ENCODE assay signal across 8 cellular contexts in the genomic region with DNA sequence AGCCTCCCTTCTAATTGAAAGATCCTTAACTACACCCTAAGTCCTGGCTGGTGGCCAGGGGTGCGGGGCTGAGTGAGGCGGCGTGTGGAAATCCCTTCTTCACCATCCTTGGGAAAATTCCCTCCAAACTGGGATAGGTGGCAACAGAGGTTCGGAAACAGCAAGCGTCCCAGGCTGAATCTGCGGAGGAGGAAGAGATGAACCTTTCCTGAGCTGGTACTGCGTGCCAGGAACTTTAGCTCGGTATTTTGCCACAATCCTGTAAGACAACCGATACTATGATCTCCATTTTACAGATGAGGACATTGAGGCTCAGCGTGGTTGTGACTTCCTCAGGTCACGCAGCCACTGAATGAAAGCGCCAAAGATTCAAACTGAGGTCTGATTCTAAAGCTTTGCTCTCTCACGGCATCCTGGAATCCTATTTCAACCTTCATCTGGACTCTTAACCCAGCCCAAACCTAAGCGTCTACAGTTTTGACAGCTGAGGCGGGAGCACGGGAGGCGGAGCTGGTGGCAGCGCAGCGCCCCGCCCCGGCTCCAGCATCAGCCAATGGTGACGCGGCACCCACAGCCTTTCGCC. TPM values are rescaled to one million over a fixed set of nuclear protein-coding genes. Genes with fewer than 3 reads are reported as not detected.
DNase-seq lines count a peak whose midpoint lies in the region; ATAC-seq, FAIRE-seq and TF ChIP-seq lines count a peak whose summit lies in the region.

No MANE protein-coding gene starts in this region.

- intact Hi-C loops in K562 (cut with micrococcal nuclease) (no loop called here), lower leg skin (cut with DNase I; ENCODE audit: low total_unique reads) (no loop called here), upper lobe of right lung (cut with DNase I) (no loop called here)

- TF ChIP-seq CTCF in K562 (IDR thresholded peaks at IDR 0.05 in 2 of 3, conservative IDR thresholded peaks at IDR 0.05 in 1 of 3; ENCODE audit: insufficient read depth in 2 of 3, low read depth in 1 of 3, low read length in 3 of 3) (no peak), lower leg skin (IDR thresholded peaks at IDR 0.05) (no peak), upper lobe of right lung (IDR thresholded peaks at IDR 0.05) (no peak)

- H2AFZ ChIP-seq in K562 (ENCODE audit: low read depth, low read length) = peak overlapping the region; percentile 98

- H3K4me3 ChIP-seq in K562 (peak overlapping the region; percentile 40), lower leg skin (ENCODE audit: low read depth, poor library complexity, severe bottlenecking) (no peak overlapping the region), upper lobe of right lung (peak overlapping the region; percentile 85)

- no peak for TF ChIP-seq EP300 in K562 (IDR thresholded peaks at IDR 0.05; ENCODE audit: low read length)

- POLR2A ChIA-PET in K562 (lab: Yijun Ruan, JAX) = interaction anchor here (0.6 kb wide), 1 partner anchor 43 kb away, joined by 4 read pairs; no protein-coding TSS in a partner anchor

- H3K27ac ChIP-seq in K562 (ENCODE audit: extremely low read depth, low read depth, low read length) (no peak overlapping the region), upper lobe of right lung (peak overlapping the region; percentile 80)

- no peaks in the 10 kb centered on the region for H3K9me1 ChIP-seq in K562 (ENCODE audit: control insufficient read depth, insufficient read depth, low read length)

- CTCF ChIA-PET in K562 (lab: Yijun Ruan, JAX; ENCODE audit: low intra/inter-chr PET ratio) = no interaction called here

- peak; percentile 3 for ATAC-seq in HG03045 (IDR thresholded peaks at IDR 0.05; ENCODE audit: unreplicated experiment)
- no peak for ATAC-seq in K562
- no peak for ATAC-seq in upper lobe of right lung

- H3K36me3 ChIP-seq in K562 (ENCODE audit: control insufficient read depth, insufficient read depth, low read length) (no peaks in the 10 kb centered on the region), upper lobe of right lung (peaks cover 5% of the 10 kb centered on the region)

- H3K9ac ChIP-seq in K562 (ENCODE audit: insufficient read depth in 1 of 2, low read depth in 2 of 2, low read length in 2 of 2) = peak overlapping the region; percentile 45 to 79; a peak in 2 of 4 replicates

- in situ Hi-C loops in K562 (cut with MboI) = no loop called here

- H3K4me2 ChIP-seq in K562 (ENCODE audit: insufficient read depth, low read length) = peak overlapping the region; percentile 89

- H3K27me3 ChIP-seq in K562 (ENCODE audit: control insufficient read depth in 2 of 2, insufficient read depth in 2 of 2, low read length in 2 of 2) (peaks cover 7 to 16% of the 10 kb centered on the region in 2 experiments; a peak in 3 of 5 replicates), upper lobe of right lung (no peaks in the 10 kb centered on the region)

- DNase-seq in ELR (ENCODE audit: low read depth) = peak; percentile 29
- no peak for DNase-seq in K562 (ENCODE audit: extremely low read depth in 1 of 4, low spot score in 3 of 4)
- DNase-seq in lower leg skin (ENCODE audit: low spot score in 2 of 2) = peak; percentile 37 to 87
- DNase-seq in upper lobe of right lung = peak; percentile 69
- DNase-seq in NCI-H2081 (lab: John Stamatoyannopoulos, UW) = no peak
- DNase-seq in activated CD8-positive, alpha-beta memory T cell treated with anti-CD3 and anti-CD28 coated beads, Interleukin-2, amount 50 U/mL, for 4 hours = no peak
- DNase-seq in GM12892 (ENCODE audit: insufficient read length) = no peak

- H3K9me3 ChIP-seq in K562 (replicated peaks; ENCODE audit: control insufficient read depth, insufficient read depth, low read depth, low read length) = no peaks in the 10 kb centered on the region
- H3K9me3 ChIP-seq in upper lobe of right lung = no peaks in the 10 kb centered on the region

- H3K4me1 ChIP-seq in K562 (replicated peaks in 1 of 2; ENCODE audit: control insufficient read depth in 2 of 2, insufficient read depth in 2 of 2, low read length in 2 of 2) (peaks cover 5 to 11% of the 10 kb centered on the region in 2 experiments; a peak in 3 of 5 replicates), upper lobe of right lung (peaks cover 17% of the 10 kb centered on the region)

- WGBS in K562 (ENCODE audit: insufficient coverage, low coverage, missing lambda C conversion rate) = 2% methylated on average over 23 of the region's 24 CpGs
- 0 to 5% methylated on average over 18 to 24 of the region's 24 CpGs for WGBS in lower leg skin, 2 donors

- no peak for TF ChIP-seq RAD21 in K562 (CRISPR knock-in tag; conservative IDR thresholded peaks at IDR 0.05 in 1 of 2, IDR thresholded peaks at IDR 0.05 in 1 of 2)

- H4K20me1 ChIP-seq in K562 (replicated peaks; ENCODE audit: control insufficient read depth, insufficient read depth, low read length) = no peaks in the 10 kb centered on the region; the same call in 1 of the 2 replicates

- BruUV-seq in K562 (replicated peaks; lab: Mats Ljungman, UMichigan) = no TSS peak

- no peak for FAIRE-seq in K562 (lab: Jason Lieb, UNC)
- FAIRE-seq in GM12892 (lab: Jason Lieb, UNC) = no peak

- TF ChIP-seq POLR2A in K562 (conservative IDR thresholded peaks at IDR 0.05) (no peak), lower leg skin (IDR thresholded peaks at IDR 0.05) (no peak), GM12892 (IDR thresholded peaks at IDR 0.05; ENCODE audit: low read depth, low read length) (no peak)

- H3K79me2 ChIP-seq in K562 (ENCODE audit: control insufficient read depth, insufficient read depth, low read length) = no peaks in the 10 kb centered on the region

TF ChIP-seq in K562, 482 proteins besides CTCF, POLR2A, EP300 and RAD21 (continues in another document):
- no peak for TF ChIP-seq RUNX1 (IDR thresholded peaks at IDR 0.05; ENCODE audit: low read depth)
- TF ChIP-seq MYBL2 (IDR thresholded peaks at IDR 0.05; ENCODE audit: low read depth) = no peak
- no peak for TF ChIP-seq MYBL2 (CRISPR knock-in tag; IDR thresholded peaks at IDR 0.05; ENCODE audit: borderline replicate concordance)
- TF ChIP-seq NR3C1 (CRISPR knock-in tag; IDR thresholded peaks at IDR 0.05) = no peak
- TF ChIP-seq TSC22D4 (tag; IDR thresholded peaks at IDR 0.05) = no peak
- TF ChIP-seq TCF7 (IDR thresholded peaks at IDR 0.05; ENCODE audit: borderline replicate concordance) = no peak
- no peak for TF ChIP-seq IFI16 (CRISPR knock-in tag; IDR thresholded peaks at IDR 0.05)
- no peak for TF ChIP-seq GATAD2A (IDR thresholded peaks at IDR 0.05)
- no peak for TF ChIP-seq ILF3 (IDR thresholded peaks at IDR 0.05; ENCODE audit: borderline replicate concordance)
- no peak for TF ChIP-seq ZNF830 (CRISPR knock-in tag; IDR thresholded peaks at IDR 0.05)
- no peak for TF ChIP-seq RBM22 (IDR thresholded peaks at IDR 0.05; ENCODE audit: low read depth, low read length, poor library complexity, severe bottlenecking)
- no peak for TF ChIP-seq HMG20B (CRISPR knock-in tag; IDR thresholded peaks at IDR 0.05)
- no peak for TF ChIP-seq CREB1 (IDR thresholded peaks at IDR 0.05)
- TF ChIP-seq CREB1 (CRISPR knock-in tag; IDR thresholded peaks at IDR 0.05) = no peak
- TF ChIP-seq BCOR (IDR thresholded peaks at IDR 0.05) = peak; percentile 91

RNA-seq across cellular contexts. Expression of a gene that starts 0.6 kb away (rescaled TPM):
- total RNA-seq in K562 (2011; cell fraction: chromatin; rRNA removed; ENCODE audit: low replicate concordance) = 8.0 and 30.7 TPM in 2 replicates
- 4.3 and 6.3 TPM in 2 replicates for total RNA-seq in K562 (2011; cell fraction: nucleolus; rRNA removed)
- 8.1 and 14.1 TPM in 2 replicates for total RNA-seq in K562 (2011; cell fraction: nucleoplasm; rRNA removed)
- total RNA-seq in K562 (2014; rRNA removed) (3.6 and 5.4 TPM in 2 replicates), K562 (2014; rRNA removed; fragmentation: Illumina TruSeq; extraction: Trizol) (6.8 and 7.6 TPM in 2 replicates), K562 (2015; rRNA removed; fragmentation: Illumina TruSeq; extraction: Trizol) (4.2 and 4.8 TPM in 2 replicates), K562 (2021) (6.2 and 6.4 TPM in 2 replicates), lower leg skin (10 to 100 TPM; 35.8 to 50.3 (median 41.8) TPM), upper lobe of right lung (48.3 TPM)
- polyA plus RNA-seq in K562 (2011; rRNA removed) (3.7 and 7.4 TPM in 2 replicates), K562 (2014; fragmentation: Illumina TruSeq; extraction: Trizol) (5.3 and 5.8 TPM in 2 replicates), K562 (2014; fragmentation: Nextera tagmentation; extraction: Ambion mirVana) (1 to 10 TPM; 4.3 to 5.2 TPM), K562 (2014; rRNA removed) (2.8 and 3.4 TPM in 2 replicates)
- 1.5 and 2.0 TPM in 2 replicates for polyA plus RNA-seq in K562 (2011; cell fraction: cytosol; rRNA removed)
- 4.9 and 6.5 TPM in 2 replicates for polyA plus RNA-seq in K562 (2011; cell fraction: nucleus; rRNA removed)
- 3.8 and 5.5 TPM in 2 replicates for polyA plus RNA-seq in K562 (2012)
- polyA minus RNA-seq in K562 (2011; rRNA and poly(A)+ RNA removed) = 9.5 and 9.9 TPM in 2 replicates
- polyA minus RNA-seq in K562 (2011; cell fraction: cytosol; rRNA and poly(A)+ RNA removed) = 2.3 and 3.8 TPM in 2 replicates
- polyA minus RNA-seq in K562 (2011; cell fraction: nucleus; rRNA and poly(A)+ RNA removed) = 11.0 and 15.2 TPM in 2 replicates
- polyA plus RNA-seq in GM12892 (2012; ENCODE audit: missing spikeins) = 62.8 TPM

RNA-seq across cellular contexts. Expression of a gene that starts 47.9 kb away (rescaled TPM):
- not detected in 2 replicates for total RNA-seq in K562 (2011; cell fraction: chromatin; rRNA removed; ENCODE audit: low replicate concordance)
- not detected in 2 replicates for total RNA-seq in K562 (2011; cell fraction: nucleolus; rRNA removed)
- total RNA-seq in K562 (2011; cell fraction: nucleoplasm; rRNA removed) = not detected in 2 replicates
- total RNA-seq in K562 (2014; rRNA removed) = not detected in 2 replicates
- total RNA-seq in K562 (2014; rRNA removed; fragmentation: Illumina TruSeq; extraction: Trizol) = not detected in 2 replicates
- total RNA-seq in K562 (2015; rRNA removed; fragmentation: Illumina TruSeq; extraction: Trizol) = 0.04 TPM in 1 of 2 replicates, not detected in the other
- not detected in 2 replicates for total RNA-seq in K562 (2021)
- polyA plus RNA-seq in K562 (2011; rRNA removed) = not detected in 2 replicates
- not detected in 2 replicates for polyA plus RNA-seq in K562 (2011; cell fraction: cytosol; rRNA removed)
- not detected in 2 replicates for polyA plus RNA-seq in K562 (2011; cell fraction: nucleus; rRNA removed)
- 0.18 TPM in 1 of 2 replicates, not detected in the other for polyA plus RNA-seq in K562 (2012)
- polyA plus RNA-seq in K562 (2014; fragmentation: Illumina TruSeq; extraction: Trizol) = not detected in 2 replicates
- not detected for polyA plus RNA-seq in K562 (2014; fragmentation: Nextera tagmentation; extraction: Ambion mirVana)
- not detected in 2 replicates for polyA plus RNA-seq in K562 (2014; rRNA removed)
- polyA minus RNA-seq in K562 (2011; rRNA and poly(A)+ RNA removed) = 0.30 TPM in 1 of 2 replicates, not detected in the other
- polyA minus RNA-seq in K562 (2011; cell fraction: cytosol; rRNA and poly(A)+ RNA removed) = not detected in 2 replicates
- polyA minus RNA-seq in K562 (2011; cell fraction: nucleus; rRNA and poly(A)+ RNA removed) = not detected in 2 replicates
- 10 to 100 TPM; 31.0 to 44.4 (median 35.4) TPM for total RNA-seq in lower leg skin
- total RNA-seq in upper lobe of right lung = 4.2 TPM
- 7.8 TPM for polyA plus RNA-seq in GM12892 (2012; ENCODE audit: missing spikeins)

Comparison
In these comparisons a context has a peak if more than half of its experiments do, and no peak if none do; other contexts are left out.
1. DNase-seq: peak in ELR (single experiment), lower leg skin (2 of 2) and upper lobe of right lung (single experiment); none in K562 (0 of 4), NCI-H2081 (0 of 2), activated CD8-positive, alpha-beta memory T cell treated with anti-CD3 and anti-CD28 coated beads, Interleukin-2, amount 50 U/mL, for 4 hours (single experiment) and GM12892 (single experiment).